In genomic region chr2:69797836-69798465, GRCh38 we compare ENCODE assay signal across 1 cellular context.
TF ChIP-seq lines count a peak whose summit lies in the region.

No MANE protein-coding gene starts in this region.

TF ChIP-seq in GM12891, 5 proteins besides CTCF, POLR2A, EP300 and RAD21:
- TF ChIP-seq SPI1 (IDR thresholded peaks at IDR 0.05; ENCODE audit: low read depth, low read length) = no peak
- no peak for TF ChIP-seq TAF1 (IDR thresholded peaks at IDR 0.05; ENCODE audit: low read depth, low read length)
- TF ChIP-seq POLR2AphosphoS5 (IDR thresholded peaks at IDR 0.05; ENCODE audit: low read depth, low read length) = no peak
- TF ChIP-seq POU2F2 (IDR thresholded peaks at IDR 0.05; ENCODE audit: low read depth, low read length) = no peak
- no peak for TF ChIP-seq PAX5 (IDR thresholded peaks at IDR 0.05; ENCODE audit: insufficient read depth, low read length, severe bottlenecking)
TF ChIP-seq in GM12891: peak in this region for 0.
